ENCODE assay signal across 8 cellular contexts in the genomic region with DNA sequence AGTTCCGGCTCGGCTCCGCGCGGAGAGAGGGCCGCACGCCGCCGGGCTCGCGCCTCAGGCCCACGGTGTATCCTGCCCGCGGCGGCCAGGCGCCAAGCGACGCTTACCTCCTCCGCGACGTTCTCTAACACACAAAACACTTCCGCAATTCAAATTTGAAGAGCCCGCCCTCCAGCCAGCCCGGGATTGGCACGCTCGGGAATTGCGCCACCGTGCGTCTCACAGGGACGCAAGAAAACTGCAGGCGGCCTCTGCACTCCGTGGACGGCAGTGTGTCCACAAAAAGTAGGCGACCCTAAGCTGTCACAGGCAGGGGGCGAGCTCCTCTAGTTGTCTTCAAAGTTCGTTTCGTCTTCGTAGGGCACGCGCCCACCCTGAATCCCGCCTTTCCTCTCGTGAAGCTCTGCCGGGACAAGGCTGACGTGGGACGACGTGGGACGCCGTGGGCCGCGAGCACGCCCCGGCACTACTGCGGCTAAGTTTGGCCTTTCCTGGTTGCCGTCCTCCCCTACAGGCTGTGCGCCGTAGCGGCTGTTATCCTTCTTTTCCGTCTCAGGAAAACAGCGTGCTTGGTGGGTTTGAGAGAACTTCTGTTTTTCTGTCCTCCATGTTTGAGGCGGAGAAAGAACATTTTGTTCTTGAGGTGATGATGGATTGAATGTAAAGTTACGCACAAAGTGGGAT. TPM values are rescaled to one million over a fixed set of nuclear protein-coding genes. Genes with fewer than 3 reads are reported as not detected.
A peak's percentile ranks its signal among the peaks of the same experiment; 100 is the strongest.
DNase-seq lines count a peak whose midpoint lies in the region; ATAC-seq, FAIRE-seq and TF ChIP-seq lines count a peak whose summit lies in the region.

Gene MIS18BP1 (minus strand): TSS at position 133 of the 684 bp plus-strand sequence. CDS start 5,916 bp downstream, outside the sequence.

- no peaks in the 10 kb centered on the region for H3K36me3 Mint-ChIP-seq in T-cell
- H3K36me3 Mint-ChIP-seq in type B pancreatic cell, result peaks cover 5% of the 10 kb centered on the region

- peak within 1 kb of the TSS; percentile 55 to 88 (median 78) for H3K4me3 ChIP-seq in heart left ventricle

- CTCF ChIA-PET in T-cell (lab: Charles Lee), result interaction anchor here (0.5 to 2.1 kb wide), 14 partner anchors 9 to 356 kb away, joined by 3 to 9 read pairs (median 4); partner anchors contain the start of genes FANCM (in 1 of the 2), FKBP3 (in 1 of the 2), KLHL28 (in 1 of the 2) and TOGARAM1 (in 1 of the 2)

- intact Hi-C loops in heart left ventricle (cut with DNase I), result loop anchor here in 9 of 10 donors (1.0 to 10.0 kb wide), 11 partner anchors 116 to 356 kb away; partner anchors contain the start of genes FKBP3 (in 6 of the 9), FANCM (in 5 of the 9), KLHL28 (in 3 of the 9) and TOGARAM1 (in 2 of the 9)

- peak; percentile 84 for ATAC-seq in HG02852 (IDR thresholded peaks at IDR 0.05; ENCODE audit: unreplicated experiment)
- peak; percentile 88 to 96 (median 88) for ATAC-seq in T-cell (replicated peaks in 1 of 4)
- ATAC-seq in heart left ventricle, result peak; percentile 96 to 98 (median 97)

- TF ChIP-seq POLR2A in GM12892 (IDR thresholded peaks at IDR 0.05; ENCODE audit: low read depth, low read length) (peak; percentile 75), heart left ventricle (IDR thresholded peaks at IDR 0.05) (peak in 1 of 2 donors; percentile 34)

- no peaks in the 10 kb centered on the region for H3K27me3 Mint-ChIP-seq in T-cell
- H3K27me3 Mint-ChIP-seq in type B pancreatic cell, result peaks cover 3% of the 10 kb centered on the region

- DNase-seq in GM12892 (ENCODE audit: insufficient read length) (peak; percentile 68), NCI-H1436 treated with DMSO at 0.1 percent for 48 hours (lab: John Stamatoyannopoulos, UW) (peak; percentile 64), T-cell (peak; percentile 82 to 96 (median 92)), heart left ventricle (peak; percentile 96 to 97 (median 97)), pons (ENCODE audit: low spot score) (peak; percentile 94), type B pancreatic cell (ENCODE audit: extremely low spot score, unreplicated experiment) (peak; percentile 92)

- peak within 1 kb of the TSS; percentile 93 to 95 for H3K27ac Mint-ChIP-seq in T-cell
- peak within 1 kb of the TSS; percentile 98 for H3K27ac Mint-ChIP-seq in type B pancreatic cell

- FAIRE-seq in GM12892 (lab: Jason Lieb, UNC), result peak; percentile 87

- TF ChIP-seq CTCF in heart left ventricle (IDR thresholded peaks at IDR 0.05) (peak; percentile 63 to 97 (median 83)), type B pancreatic cell (conservative IDR thresholded peaks at IDR 0.05) (peak; percentile 86)

- H3K4me1 Mint-ChIP-seq in T-cell (peaks cover 20 to 34% (median 24%) of the 10 kb centered on the region in 3 donors), type B pancreatic cell (ENCODE audit: unreplicated experiment) (peaks cover 12% of the 10 kb centered on the region)

- H3K4me3 Mint-ChIP-seq in T-cell (peak within 1 kb of the TSS; percentile 89 to 93 (median 91)), type B pancreatic cell (peak within 1 kb of the TSS; percentile 95)

- no peaks in the 10 kb centered on the region for H3K36me3 ChIP-seq in heart left ventricle

- POLR2A ChIA-PET in T-cell (lab: Charles Lee), result interaction anchor here (1.1 to 1.2 kb wide), 2 partner anchors 117 to 291 kb away, joined by 4 to 5 read pairs; partner anchors contain the start of genes FANCM (in 1 of the 2), KLHL28 (in 1 of the 2) and TOGARAM1 (in 1 of the 2)

- peaks cover 0 to 53% (median 20%) of the 10 kb centered on the region in 12 donors for H3K4me1 ChIP-seq in heart left ventricle

- WGBS in adipose tissue, 3 donors, result 1% methylated on average over 61 of the region's 61 CpGs
- WGBS in heart left ventricle, 4 donors, result 0 to 2% (median 1%) methylated on average over 39 to 61 of the region's 61 CpGs

- H3K9me3 ChIP-seq in heart left ventricle, result peaks cover 0 to 11% (median 6%) of the 10 kb centered on the region in 12 donors

- H3K9me3 Mint-ChIP-seq in T-cell (peaks cover 7 to 12% (median 10%) of the 10 kb centered on the region in 3 donors), type B pancreatic cell (peaks cover 3% of the 10 kb centered on the region)

- no peaks in the 10 kb centered on the region for H3K27me3 ChIP-seq in heart left ventricle

- H3K27ac ChIP-seq in adipose tissue (ENCODE audit: low read depth, low read length) (peak within 1 kb of the TSS; percentile 89), heart left ventricle (peak within 1 kb of the TSS; percentile 87 to 98 (median 93))

RNA-seq across cellular contexts. Expression of gene MIS18BP1, which starts in this region (rescaled TPM):
- 36.6 TPM for polyA plus RNA-seq in GM12892 (2012; ENCODE audit: missing spikeins)
- 10 to 100 TPM; 20.8 to 34.0 (median 27.6) TPM for total RNA-seq in T-cell
- polyA plus RNA-seq in adipose tissue, result 10 to 100 TPM in 1 of 3 donors, 1 to 10 TPM in 2; 5.7 to 11.1 (median 9.0) TPM
- total RNA-seq in heart left ventricle, result 10 to 100 TPM in 2 of 9 donors, 1 to 10 TPM in 7; 4.1 to 22.0 (median 7.1) TPM
- polyA plus RNA-seq in heart left ventricle, result 1 to 10 TPM; 3.4 to 3.7 TPM
- total RNA-seq in type B pancreatic cell (ENCODE audit: low replicate concordance), result 21.3 and 42.3 TPM in 2 replicates

Comparison
In these comparisons a context has a peak if more than half of its experiments do, and no peak if none do; other contexts are left out.
1. Peak in every context shown above with its lines: DNase-seq, ATAC-seq, H3K4me3 ChIP-seq and H3K27ac ChIP-seq.